In genomic region chr3:95725770-95726169, GRCh38 we compare ENCODE assay signal across 6 cellular contexts.
"Had no signal": no experiment of that assay in that cellular context is flagged by ENCODE, and none has a peak within 500 bp of the region (broad histone marks: within the 10 kb centered on the region; RNA-seq: fewer than 3 reads in every experiment).

No MANE protein-coding gene starts in this region.

- H3K27ac ChIP-seq: HL-60, KMS-11 had no signal

- H3K9ac ChIP-seq: KMS-11 had no signal

- FAIRE-seq: HTR-8/SVneo, K562 had no signal

- H3K4me2 ChIP-seq: KMS-11 had no signal

- ATAC-seq: K562 had no signal

- H3K4me3 ChIP-seq: K562 had no signal

- DNase-seq: KBM-7, KG1 had no signal
